Comparison of ENCODE assay signal across 10 cellular contexts in genomic region chr22:18972029-18972428, GRCh38. TPM values are rescaled to one million over a fixed set of nuclear protein-coding genes. Genes with fewer than 3 reads are reported as not detected.
DNase-seq lines count a peak whose midpoint lies in the region; ATAC-seq, FAIRE-seq and TF ChIP-seq lines count a peak whose summit lies in the region.
"Not testable (repeated sequence)": the region's sequence is repeated elsewhere in the genome, so short reads cannot be mapped to it uniquely, and the experiment has no call there.
"Had no signal": no experiment of that assay in that cellular context is flagged by ENCODE, and none has a peak within 500 bp of the region (broad histone marks: within the 10 kb centered on the region; RNA-seq: fewer than 3 reads in every experiment).

No MANE protein-coding gene starts in this region.

- TF ChIP-seq CTCF in GM23338 (conservative IDR thresholded peaks at IDR 0.05; ENCODE audit: low read depth in 2 of 2); astrocyte (IDR thresholded peaks at IDR 0.05; ENCODE audit: insufficient read depth, low read depth, low read length); H1 (IDR thresholded peaks at IDR 0.05; ENCODE audit: control extremely low read depth in 1 of 3, insufficient read depth in 1 of 3, low read depth in 1 of 3, low read length in 3 of 3); kidney (IDR thresholded peaks at IDR 0.05; ENCODE audit: borderline replicate concordance, extremely low read depth, insufficient read depth); nephron (IDR thresholded peaks at IDR 0.05; ENCODE audit: unreplicated experiment in 3 of 3); progenitor cell of endocrine pancreas (IDR thresholded peaks at IDR 0.05; ENCODE audit: unreplicated experiment): not testable (repeated sequence)

- not testable (repeated sequence) for H4K8ac ChIP-seq in H1 (ENCODE audit: extremely low read depth, insufficient read depth, low read length)

- not testable (repeated sequence) for H3K4me1 ChIP-seq in GM23338 (ENCODE audit: insufficient read depth); astrocyte (ENCODE audit: insufficient read depth, low read length); kidney (ENCODE audit: control insufficient read depth in 1 of 2, insufficient read depth in 1 of 2, low read depth in 1 of 2, low read length in 2 of 2)
- peaks cover 0 to 13% (median 8%) of the 10 kb centered on the region in 4 experiments; a peak in 6 of 7 replicates for H3K4me1 ChIP-seq in H1 (replicated peaks in 1 of 4; ENCODE audit: control insufficient read depth in 3 of 4, insufficient read depth in 4 of 4, low read length in 3 of 4)

- H3K27ac Mint-ChIP-seq in GM23338; activated CD4-positive, alpha-beta memory T cell treated with anti-CD3 and anti-CD28 coated beads for 36 hours; astrocyte (ENCODE audit: unreplicated experiment); nephron; progenitor cell of endocrine pancreas: not testable (repeated sequence)

- not testable (repeated sequence) for H3K9me2 ChIP-seq in GM23338 (ENCODE audit: insufficient read depth)

- H3K79me2 ChIP-seq in GM23338 (replicated peaks; ENCODE audit: insufficient read depth); astrocyte (ENCODE audit: insufficient read depth, low read length); H1 (ENCODE audit: control insufficient read depth in 1 of 2, insufficient read depth in 2 of 2, low read length in 2 of 2): not testable (repeated sequence)

- POLR2A ChIA-PET in activated CD4-positive, alpha-beta memory T cell treated with anti-CD3 and anti-CD28 coated beads for 36 hours (lab: Charles Lee); H1 (lab: Charles Lee; ENCODE audit: partially characterized antibody): not testable (repeated sequence)

- not testable (repeated sequence) for H2BK15ac ChIP-seq in H1 (ENCODE audit: low read length)

- not testable (repeated sequence) for H4K5ac ChIP-seq in H1 (ENCODE audit: insufficient read length, low read depth, low read length)

- H2BK12ac ChIP-seq in H1 (ENCODE audit: low read depth, low read length), result not testable (repeated sequence)

- not testable (repeated sequence) for H3K27me3 ChIP-seq in GM23338 (ENCODE audit: insufficient read depth); astrocyte (ENCODE audit: insufficient read depth, low read length); H1 (replicated peaks in 1 of 4; ENCODE audit: control insufficient read depth in 3 of 4, extremely low read depth in 1 of 4, insufficient read depth in 3 of 4, low read length in 3 of 4)

- H3K36me3 ChIP-seq in GM23338 (ENCODE audit: insufficient read depth); astrocyte (ENCODE audit: insufficient read depth, low read length); H1 (ENCODE audit: control insufficient read depth in 2 of 4, insufficient read depth in 4 of 4, low read length in 3 of 4); kidney (ENCODE audit: control insufficient read depth in 1 of 2, insufficient read depth in 2 of 2, low read length in 2 of 2): not testable (repeated sequence)

- H2BK120ac ChIP-seq in H1 (replicated peaks; ENCODE audit: low read depth, low read length), result not testable (repeated sequence)

- intact Hi-C loops in activated CD4-positive, alpha-beta memory T cell treated with anti-CD3 and anti-CD28 coated beads for 36 hours (cut with micrococcal nuclease); kidney (cut with DNase I): not testable (repeated sequence)

- H3K9me3 ChIP-seq in astrocyte (ENCODE audit: insufficient read depth, low read depth, low read length); H1 (ENCODE audit: insufficient read depth in 2 of 2, low read depth in 1 of 2, low read length in 1 of 2); kidney (ENCODE audit: control insufficient read depth in 1 of 2, low read length in 2 of 2): not testable (repeated sequence)

- FAIRE-seq in astrocyte (lab: Jason Lieb, UNC); H1 (lab: Jason Lieb, UNC); kidney (lab: Jason Lieb, UNC): not testable (repeated sequence)

- peak overlapping the region; percentile 71 for H3K4me3 Mint-ChIP-seq in GM23338
- peak overlapping the region; percentile 35 for H3K4me3 Mint-ChIP-seq in activated CD4-positive, alpha-beta memory T cell treated with anti-CD3 and anti-CD28 coated beads for 36 hours
- peak overlapping the region; percentile 75 for H3K4me3 Mint-ChIP-seq in astrocyte (ENCODE audit: unreplicated experiment)
- peak overlapping the region; percentile 76 to 87 (median 84) for H3K4me3 Mint-ChIP-seq in nephron
- H3K4me3 Mint-ChIP-seq in progenitor cell of endocrine pancreas (ENCODE audit: low read depth), result peak overlapping the region; percentile 54

- not testable (repeated sequence) for H3K9me3 Mint-ChIP-seq in GM23338; activated CD4-positive, alpha-beta memory T cell treated with anti-CD3 and anti-CD28 coated beads for 36 hours; astrocyte (ENCODE audit: unreplicated experiment); nephron; progenitor cell of endocrine pancreas (ENCODE audit: low read depth)

- not testable (repeated sequence) for H3K23ac ChIP-seq in H1 (ENCODE audit: insufficient read length)

- not testable (repeated sequence) for H3F3A ChIP-seq in GM23338 (replicated peaks; ENCODE audit: low read depth)

- 97% methylated on average over 7 of the region's 7 CpGs; no CpG with 5 or more reads in 1 of the 2 experiments for WGBS in H1 (ENCODE audit: extremely low coverage in 1 of 2, insufficient coverage in 1 of 2, insufficient read length in 1 of 2, insufficient replicate concordance in 2 of 2, low coverage in 1 of 2, low lambda C conversion rate in 2 of 2, missing lambda C conversion rate in 1 of 2), 2 experiments

- not testable (repeated sequence) for TF ChIP-seq EP300 in H1 (IDR thresholded peaks at IDR 0.05; ENCODE audit: borderline replicate concordance in 1 of 2, low read depth in 2 of 2, low read length in 2 of 2)

- not testable (repeated sequence) for H3K27me3 Mint-ChIP-seq in GM23338 (ENCODE audit: insufficient read depth, low read depth, poor library complexity); activated CD4-positive, alpha-beta memory T cell treated with anti-CD3 and anti-CD28 coated beads for 36 hours; progenitor cell of endocrine pancreas
- H3K27me3 Mint-ChIP-seq in astrocyte (ENCODE audit: low read depth, unreplicated experiment) (peaks cover 12% of the 10 kb centered on the region), nephron (ENCODE audit: low read depth) (peaks cover 17% of the 10 kb centered on the region)

- not testable (repeated sequence) for H2AFZ ChIP-seq in GM23338; astrocyte (ENCODE audit: low read depth, low read length); H1 (ENCODE audit: low read length)

- H2BK5ac ChIP-seq in H1 (ENCODE audit: low read depth, low read length), result not testable (repeated sequence)

- not testable (repeated sequence) for H3K14ac ChIP-seq in H1 (ENCODE audit: insufficient read length)

- TF ChIP-seq POLR2A in H1 (IDR thresholded peaks at IDR 0.05; ENCODE audit: control extremely low read depth in 1 of 2, low read depth in 2 of 2, low read length in 2 of 2), result not testable (repeated sequence)

- not testable (repeated sequence) for H3K4me1 Mint-ChIP-seq in GM23338; activated CD4-positive, alpha-beta memory T cell treated with anti-CD3 and anti-CD28 coated beads for 36 hours (ENCODE audit: low read depth); astrocyte (ENCODE audit: low read depth, unreplicated experiment); nephron; progenitor cell of endocrine pancreas (ENCODE audit: low read depth)

- H3K23me2 ChIP-seq in H1 (ENCODE audit: low read depth, low read length), result not testable (repeated sequence)

- ATAC-seq in GM23338, result not testable (repeated sequence)

- not testable (repeated sequence) for H3K18ac ChIP-seq in H1 (ENCODE audit: extremely low read depth, low read length)

- H4K20me1 ChIP-seq in GM23338 (replicated peaks; ENCODE audit: insufficient read depth); astrocyte (ENCODE audit: insufficient read depth, low read length); H1 (replicated peaks in 1 of 2; ENCODE audit: control insufficient read depth in 1 of 2, insufficient read depth in 2 of 2, low read length in 2 of 2): not testable (repeated sequence)

- not testable (repeated sequence) for H4K91ac ChIP-seq in H1 (replicated peaks; ENCODE audit: insufficient read length, low read length)

- 0 out of 2 replicates have a peak overlapping the region, but pooled peaks have one; percentile 53 for H2AK5ac ChIP-seq in H1 (ENCODE audit: low read depth, low read length)

- not testable (repeated sequence) for H3K4ac ChIP-seq in H1 (replicated peaks; ENCODE audit: insufficient read length, low read depth, low read length)

- not testable (repeated sequence) for H3K79me1 ChIP-seq in H1 (ENCODE audit: low read depth, low read length)

- TF ChIP-seq RAD21 in H1 (IDR thresholded peaks at IDR 0.05 in 1 of 2, conservative IDR thresholded peaks at IDR 0.05 in 1 of 2; ENCODE audit: low read depth in 2 of 2, low read length in 2 of 2), result not testable (repeated sequence)

- not testable (repeated sequence) for DNase-seq in GM23338 (ENCODE audit: low spot score); activated CD4-positive, alpha-beta memory T cell treated with anti-CD3 and anti-CD28 coated beads for 36 hours; astrocyte (ENCODE audit: low read depth); H1 (ENCODE audit: low read depth in 1 of 2, low spot score in 2 of 2); progenitor cell of endocrine pancreas (ENCODE audit: low spot score, unreplicated experiment)
- DNase-seq in kidney, result peak; percentile 36

- not testable (repeated sequence) for H2BK20ac ChIP-seq in H1 (ENCODE audit: low read length)

- H3K4me3 ChIP-seq in GM23338; astrocyte (ENCODE audit: insufficient read depth, low read depth, low read length); H1 (ENCODE audit: extremely low read depth in 1 of 4, insufficient read depth in 2 of 4, low read depth in 3 of 4, low read length in 4 of 4); kidney (ENCODE audit: low read length in 2 of 2): not testable (repeated sequence)

- H3K36me3 Mint-ChIP-seq in GM23338 (ENCODE audit: low read depth); activated CD4-positive, alpha-beta memory T cell treated with anti-CD3 and anti-CD28 coated beads for 36 hours; astrocyte (ENCODE audit: low read depth, unreplicated experiment); nephron (ENCODE audit: low read depth); progenitor cell of endocrine pancreas (ENCODE audit: insufficient read depth): not testable (repeated sequence)

- not testable (repeated sequence) for H3K27ac ChIP-seq in GM23338 (ENCODE audit: low read depth); astrocyte (ENCODE audit: low read depth, low read length); H1 (ENCODE audit: low read depth, low read length); kidney (ENCODE audit: low read depth in 2 of 2, low read length in 2 of 2)

- not testable (repeated sequence) for H3K56ac ChIP-seq in H1 (replicated peaks; ENCODE audit: insufficient read length, low read depth, low read length)

- H3K9ac ChIP-seq in astrocyte (ENCODE audit: low read length); H1 (replicated peaks in 1 of 4; ENCODE audit: extremely low read depth in 1 of 4, low read depth in 3 of 4, low read length in 3 of 4); kidney (ENCODE audit: low read length in 2 of 2): not testable (repeated sequence)

- not testable (repeated sequence) for H3K4me2 ChIP-seq in GM23338; astrocyte (ENCODE audit: low read length); H1 (ENCODE audit: insufficient read depth in 1 of 2, low read depth in 2 of 2, low read length in 2 of 2)

- CTCF ChIA-PET in activated CD4-positive, alpha-beta memory T cell treated with anti-CD3 and anti-CD28 coated beads for 36 hours (lab: Charles Lee); H1 (lab: Charles Lee; ENCODE audit: partially characterized antibody): not testable (repeated sequence)

RNA-seq across cellular contexts. Expression of gene PRODH, which starts 35.9 kb away (rescaled TPM):
- total RNA-seq in GM23338 (2014; rRNA removed; shearing (Covaris generic)), result 31.9 and 67.4 TPM in 2 replicates
- 7.6 and 10.0 TPM in 2 replicates for polyA plus RNA-seq in GM23338 (2016; fragmentation: Nextera tagmentation; extraction: Ambion mirVana)
- under 1 TPM in 1 of 2 experiments, not detected in 1; 0.56 TPM for total RNA-seq in activated CD4-positive, alpha-beta memory T cell treated with anti-CD3 and anti-CD28 coated beads for 36 hours
- 1.2 and 1.4 TPM in 2 replicates for total RNA-seq in astrocyte
- total RNA-seq in H1 (2021; fragmentation: NEBNext Ultra II Directional; extraction: Animal tissue kit (Norgen Biotek cat#: 25700)), result 27.5 and 27.6 TPM in 2 replicates
- polyA plus RNA-seq in H1 (2011; rRNA removed), result 45.6 and 80.9 TPM in 2 replicates
- polyA plus RNA-seq in H1 (2011; cell fraction: cytosol; rRNA removed), result 79.8 TPM
- 364 TPM for polyA plus RNA-seq in H1 (2011; cell fraction: nucleus; rRNA removed)
- polyA plus RNA-seq in H1 (2012, experiment 1 of 2), result 28.3 to 68.7 TPM (median 53.5 TPM) in 4 replicates
- 19.4 TPM for polyA plus RNA-seq in H1 (2012, experiment 2 of 2)
- polyA plus RNA-seq in H1 (2013, experiment 1 of 2), result 7.1 TPM
- polyA plus RNA-seq in H1 (2013, experiment 2 of 2), result 6.3 TPM
- polyA minus RNA-seq in H1 (2011; rRNA and poly(A)+ RNA removed), result 32.0 and 33.4 TPM in 2 replicates
- 49.8 TPM for polyA minus RNA-seq in H1 (2011; cell fraction: cytosol; rRNA and poly(A)+ RNA removed)
- 99.3 TPM for polyA minus RNA-seq in H1 (2011; cell fraction: nucleus; rRNA and poly(A)+ RNA removed)
- 6.7 TPM for total RNA-seq in kidney
- 8.2 TPM for polyA plus RNA-seq in kidney (ENCODE audit: insufficient read depth, low read depth, low replicate concordance)
- 6.4 and 9.2 TPM in 2 replicates for total RNA-seq in progenitor cell of endocrine pancreas
- polyA plus RNA-seq: AG04450, BJ, CD14-positive monocyte had no signal
